8 cellular contexts compared by ENCODE assay signal in the genomic region with DNA sequence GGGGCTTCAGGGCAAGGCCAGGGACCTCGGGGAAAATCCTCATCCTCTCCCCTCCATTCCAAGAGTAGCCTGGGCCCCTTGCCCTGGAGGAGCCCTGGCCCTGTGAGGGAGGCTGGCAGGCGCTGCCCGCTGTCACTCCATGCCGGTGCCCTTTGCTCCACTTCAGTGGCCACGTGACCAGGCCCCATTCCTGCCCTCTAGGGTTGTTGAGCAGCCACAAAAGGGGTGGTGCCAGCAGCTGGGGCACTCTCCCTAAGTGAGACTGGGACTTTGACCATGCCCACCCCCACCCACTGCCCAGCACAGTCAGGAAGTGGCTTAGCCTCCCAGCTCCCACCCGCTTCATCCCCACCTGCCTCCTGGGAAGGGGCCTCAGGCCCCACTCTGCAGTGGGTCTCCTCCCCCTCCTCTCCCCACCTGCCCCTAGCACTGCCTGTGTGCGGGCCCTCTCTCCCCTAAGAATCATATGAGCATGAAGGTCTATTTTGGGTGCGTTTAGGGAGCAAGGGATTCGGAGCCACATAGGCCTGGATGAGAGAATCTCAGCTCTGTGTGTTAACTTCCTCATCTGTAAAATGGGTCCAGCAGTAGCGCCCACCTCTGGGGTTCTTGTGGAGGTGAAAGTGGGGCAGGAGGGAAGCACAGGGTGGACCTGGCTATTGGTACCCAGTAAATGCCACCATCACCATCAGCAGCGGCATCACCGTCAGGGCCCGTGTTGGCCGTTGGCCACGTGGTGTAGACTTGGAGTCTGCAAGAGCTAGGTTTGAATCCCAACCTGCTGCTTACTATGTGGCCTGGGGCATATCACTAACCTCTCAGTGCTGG. TPM values are rescaled to one million over a fixed set of nuclear protein-coding genes. Genes with fewer than 3 reads are reported as not detected.
DNase-seq lines count a peak whose midpoint lies in the region; ATAC-seq and TF ChIP-seq lines count a peak whose summit lies in the region.

No MANE protein-coding gene starts in this region.

- ATAC-seq in HG02840 (IDR thresholded peaks at IDR 0.05; ENCODE audit: low FRiP score, unreplicated experiment): no peak
- no peak for ATAC-seq in GM21526 (IDR thresholded peaks at IDR 0.05; ENCODE audit: low FRiP score, unreplicated experiment)

- H3K4me3 ChIP-seq in iPS-15b (ENCODE audit: low read depth, low read length) (no peak overlapping the region), WERI-Rb-1 (ENCODE audit: low read depth, low read length) (no peak overlapping the region)

- H3K27me3 ChIP-seq in iPS-15b (ENCODE audit: control insufficient read depth, insufficient read depth, low read length) (no peaks in the 10 kb centered on the region), WERI-Rb-1 (ENCODE audit: insufficient read depth, low read depth, severe bottlenecking) (no peaks in the 10 kb centered on the region)

- H3K27ac ChIP-seq in angular gyrus (ENCODE audit: low read depth, low read length) (peak overlapping the region; percentile 94), WERI-Rb-1 (no peak overlapping the region)

- peak overlapping the region; percentile 65 for H3K9ac ChIP-seq in iPS-15b (ENCODE audit: low read depth, low read length)

- H3K36me3 ChIP-seq in iPS-15b (ENCODE audit: control insufficient read depth, insufficient read depth, low read length): no peaks in the 10 kb centered on the region
- H3K36me3 ChIP-seq in WERI-Rb-1: peaks cover 18% of the 10 kb centered on the region

- TF ChIP-seq CTCF in WERI-Rb-1 (IDR thresholded peaks at IDR 0.05; ENCODE audit: low read depth, low read length): no peak

- H3K9me3 ChIP-seq in iPS-15b (ENCODE audit: control insufficient read depth, insufficient read depth, low read length) (no peaks in the 10 kb centered on the region), WERI-Rb-1 (ENCODE audit: severe bottlenecking) (no peaks in the 10 kb centered on the region)

- peak; percentile 60 for DNase-seq in COLO668 (lab: John Stamatoyannopoulos, UW; ENCODE audit: unreplicated experiment)
- DNase-seq in renal cortical epithelial cell (ENCODE audit: low read depth): peak; percentile 65
- DNase-seq in NCI-H1930 (lab: John Stamatoyannopoulos, UW): no peak
- DNase-seq in WERI-Rb-1: no peak

- peaks cover 8% of the 10 kb centered on the region for H3K4me1 ChIP-seq in iPS-15b (ENCODE audit: control insufficient read depth, insufficient read depth, low read length)

RNA-seq across cellular contexts. Expression of a gene that starts 7.2 kb away (rescaled TPM):
- 4.2 and 37.9 TPM in 2 replicates for total RNA-seq in renal cortical epithelial cell

RNA-seq across cellular contexts. Expression of a gene that starts 27.6 kb away (rescaled TPM):
- 1.2 and 2.3 TPM in 2 replicates for total RNA-seq in renal cortical epithelial cell

RNA-seq across cellular contexts. Expression of a gene that starts 46.5 kb away (rescaled TPM):
- total RNA-seq in renal cortical epithelial cell: 882 and 1,202 TPM in 2 replicates

RNA-seq across cellular contexts. Expression of a gene that starts 48.1 kb away (rescaled TPM):
- total RNA-seq in renal cortical epithelial cell: 15.8 and 39.9 TPM in 2 replicates

Comparison
In these comparisons a context has a peak if more than half of its experiments do, and no peak if none do; other contexts are left out.
1. DNase-seq: peak in COLO668 (single experiment) and renal cortical epithelial cell (single experiment); none in NCI-H1930 (0 of 2) and WERI-Rb-1 (single experiment).